1 cellular context compared by ENCODE assay signal in genomic region chr3:114420072-114420471, GRCh38.
TF ChIP-seq lines count a peak whose summit lies in the region.

No MANE protein-coding gene starts in this region.

TF ChIP-seq in GM12878, 131 proteins besides CTCF, POLR2A, EP300 and RAD21 (continued from another document):
- TF ChIP-seq REST (IDR thresholded peaks at IDR 0.05; ENCODE audit: low read depth, low read length) (peak; percentile 75; the same call in 1 of the 2 replicates), RFX5 (IDR thresholded peaks at IDR 0.05; ENCODE audit: low read depth, low read length) (no peak), E4F1 (IDR thresholded peaks at IDR 0.05; ENCODE audit: borderline replicate concordance, partially characterized antibody) (no peak)
TF ChIP-seq in GM12878: peak in this region for 1.
